In the genomic region with DNA sequence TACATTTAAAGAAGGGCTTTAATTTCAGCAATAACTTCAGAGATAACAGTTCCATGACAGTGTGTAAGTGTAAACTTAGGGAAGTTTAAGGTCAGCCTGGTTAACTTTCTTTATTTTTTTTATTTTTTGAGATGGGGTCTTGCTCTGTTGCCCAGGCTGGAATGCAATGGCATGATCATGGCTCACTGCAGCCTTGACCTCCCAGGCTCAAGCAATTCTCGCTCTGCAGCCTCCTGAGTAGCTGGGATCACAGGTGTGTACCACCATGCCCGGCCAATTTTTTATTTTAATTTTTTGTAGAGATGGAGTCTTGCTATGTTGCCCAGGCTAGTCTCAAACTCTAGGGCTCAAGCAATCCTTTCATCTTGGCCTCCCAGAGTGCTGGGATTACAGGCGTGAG, we compare ENCODE assay signal across 2 cellular contexts. TPM values are rescaled to one million over a fixed set of nuclear protein-coding genes. Genes with fewer than 3 reads are reported as not detected.
"Had no signal": no experiment of that assay in that cellular context is flagged by ENCODE, and none has a peak within 500 bp of the region (broad histone marks: within the 10 kb centered on the region; RNA-seq: fewer than 3 reads in every experiment).

No MANE protein-coding gene starts in this region.

RNA-seq across cellular contexts. Expression of a gene that starts 14.6 kb away (rescaled TPM):
- total RNA-seq: epithelial cell of proximal tubule, foreskin keratinocyte had no signal
- polyA plus RNA-seq: foreskin keratinocyte had no signal
